9 cellular contexts compared by ENCODE assay signal in the genomic region with DNA sequence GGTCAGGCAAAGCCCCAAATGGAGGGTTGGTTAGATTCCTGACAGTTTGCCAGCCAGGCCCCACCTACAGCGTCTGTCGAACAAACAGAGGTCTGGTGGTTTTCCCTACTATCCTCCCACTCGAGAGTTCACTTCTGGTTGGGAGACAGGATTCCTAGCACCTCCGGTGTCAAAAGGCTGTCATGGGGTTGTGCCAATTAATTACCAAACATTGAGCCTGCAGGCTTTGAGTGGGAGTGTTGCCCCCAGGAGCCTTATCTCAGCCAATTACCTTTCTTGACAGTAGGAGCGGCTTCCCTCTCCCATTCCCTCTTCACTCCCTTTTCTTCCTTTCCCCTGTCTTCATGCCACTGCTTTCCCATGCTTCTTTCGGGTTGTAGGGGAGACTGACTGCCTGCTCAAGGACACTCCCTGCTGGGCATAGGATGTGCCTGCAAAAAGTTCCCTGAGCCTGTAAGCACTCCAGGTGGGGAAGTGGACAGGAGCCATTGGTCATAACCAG. TPM values are rescaled to one million over a fixed set of nuclear protein-coding genes. Genes with fewer than 3 reads are reported as not detected.
A peak's percentile ranks its signal among the peaks of the same experiment; 100 is the strongest.
DNase-seq lines count a peak whose midpoint lies in the region; ATAC-seq and TF ChIP-seq lines count a peak whose summit lies in the region.
"Had no signal": no experiment of that assay in that cellular context is flagged by ENCODE, and none has a peak within 500 bp of the region (broad histone marks: within the 10 kb centered on the region; RNA-seq: fewer than 3 reads in every experiment).

No MANE protein-coding gene starts in this region.

- H3K4me3 ChIP-seq in OCI-LY1 (ENCODE audit: low read depth, low read length, poor library complexity, severe bottlenecking) (no peak overlapping the region), fibroblast of the aortic adventitia (ENCODE audit: low read depth, low read length) (no peak overlapping the region)
- H3K4me3 ChIP-seq: adrenal gland had no signal

- ATAC-seq in sciatic nerve (peak; percentile 58), HG03135 (IDR thresholded peaks at IDR 0.05; ENCODE audit: unreplicated experiment) (no peak), HG02571 (IDR thresholded peaks at IDR 0.05; ENCODE audit: unreplicated experiment) (no peak), GM19397 (IDR thresholded peaks at IDR 0.05; ENCODE audit: unreplicated experiment) (no peak)

- no peaks in the 10 kb centered on the region for H4K20me1 ChIP-seq in OCI-LY1 (ENCODE audit: insufficient read depth, low read length)

- H3K27ac ChIP-seq in OCI-LY1 (ENCODE audit: low read depth, low read length, poor library complexity, severe bottlenecking), result no peak overlapping the region

- no peak overlapping the region for H3K4me2 ChIP-seq in OCI-LY1 (ENCODE audit: low read length)

- intact Hi-C loops in sciatic nerve (cut with DNase I), result no loop called here

- H3K79me2 ChIP-seq in OCI-LY1 (ENCODE audit: insufficient read depth, low read length), result no peaks in the 10 kb centered on the region

- H3K9me3 ChIP-seq in OCI-LY1 (ENCODE audit: low read length), result no peaks in the 10 kb centered on the region
- H3K9me3 ChIP-seq: adrenal gland had no signal

- no peaks in the 10 kb centered on the region for H3F3A ChIP-seq in OCI-LY1 (ENCODE audit: insufficient read depth, low read length)

- H3K27me3 ChIP-seq in OCI-LY1 (ENCODE audit: insufficient read depth, low read length), result no peaks in the 10 kb centered on the region
- H3K27me3 ChIP-seq: adrenal gland had no signal

- TF ChIP-seq CTCF in OCI-LY1 (IDR thresholded peaks at IDR 0.05; ENCODE audit: low read length) (peak; percentile 7; the same call in 1 of the 2 replicates), fibroblast of the aortic adventitia (IDR thresholded peaks at IDR 0.05; ENCODE audit: insufficient read depth, low read length) (peak; percentile 45)

- H3K4me1 ChIP-seq in OCI-LY1 (ENCODE audit: insufficient read depth, low read length, severe bottlenecking), result no peaks in the 10 kb centered on the region

- H3K36me3 ChIP-seq in OCI-LY1 (ENCODE audit: insufficient read depth, low read length), result peaks cover 49% of the 10 kb centered on the region

- no peaks in the 10 kb centered on the region for H3K9me2 ChIP-seq in OCI-LY1 (ENCODE audit: low read depth, low read length)

- no peak overlapping the region for H2AFZ ChIP-seq in OCI-LY1 (ENCODE audit: low read length)

- peak; percentile 20 for DNase-seq in NCI-H510A treated with DMSO at 0.1 percent for 48 hours (lab: John Stamatoyannopoulos, UW)
- no peak for DNase-seq in NCI-H510A (lab: John Stamatoyannopoulos, UW)
- DNase-seq in fibroblast of the aortic adventitia (ENCODE audit: low read depth), result peak; percentile 27
- no peak for DNase-seq in sciatic nerve (ENCODE audit: low spot score)

- no peak overlapping the region for H3K9ac ChIP-seq in OCI-LY1 (ENCODE audit: low read length)

RNA-seq across cellular contexts. Expression of a gene that starts 4.7 kb away (rescaled TPM):
- total RNA-seq in fibroblast of the aortic adventitia (ENCODE audit: low replicate concordance) (0.81 TPM in 1 of 2 replicates, not detected in the other), sciatic nerve (0.71 TPM)

RNA-seq across cellular contexts. Expression of a gene that starts 8.4 kb away (rescaled TPM):
- total RNA-seq in fibroblast of the aortic adventitia (ENCODE audit: low replicate concordance) (7.7 and 10.3 TPM in 2 replicates), sciatic nerve (20.9 TPM)

RNA-seq across cellular contexts. Expression of a gene that starts 43.1 kb away (rescaled TPM):
- 46.5 and 66.6 TPM in 2 replicates for total RNA-seq in fibroblast of the aortic adventitia (ENCODE audit: low replicate concordance)
- total RNA-seq in sciatic nerve, result 22.2 TPM

RNA-seq across cellular contexts. Expression of a gene that starts 49.6 kb away (rescaled TPM):
- total RNA-seq in fibroblast of the aortic adventitia (ENCODE audit: low replicate concordance) (72.4 and 210 TPM in 2 replicates), sciatic nerve (135 TPM)

Comparison
In these comparisons a context has a peak if more than half of its experiments do, and no peak if none do; other contexts are left out.
1. DNase-seq: peak in NCI-H510A treated with DMSO at 0.1 percent for 48 hours (single experiment) and fibroblast of the aortic adventitia (single experiment); none in NCI-H510A (single experiment) and sciatic nerve (single experiment).